ENCODE assay signal across 1 cellular context in genomic region chr10:72215611-72216549, GRCh38.
TF ChIP-seq lines count a peak whose summit lies in the region.

ANAPC16 (plus strand) TSS chr10:72216012; CDS start chr10:72223915, 7,903 bp downstream.
ASCC1 (minus strand) TSS chr10:72216276; CDS start chr10:72213298, 2,978 bp downstream.

TF ChIP-seq in K562, 482 proteins besides CTCF, POLR2A, EP300 and RAD21 (continued from another document and continues in another):
- TF ChIP-seq TAF9B (IDR thresholded peaks at IDR 0.05; ENCODE audit: partially characterized antibody) = peak; percentile 94
- peak; percentile 61; the same call in 1 of the 2 replicates for TF ChIP-seq ZNF41 (CRISPR knock-in tag; conservative IDR thresholded peaks at IDR 0.05)
- TF ChIP-seq EWSR1 (IDR thresholded peaks at IDR 0.05; ENCODE audit: borderline replicate concordance, low read depth, partially characterized antibody) = no peak
- no peak for TF ChIP-seq ZNF134 (CRISPR knock-in tag; conservative IDR thresholded peaks at IDR 0.05)
- no peak for TF ChIP-seq ARID3A (IDR thresholded peaks at IDR 0.05; ENCODE audit: borderline replicate concordance, low read depth, low read length)
- TF ChIP-seq NELFE (IDR thresholded peaks at IDR 0.05; ENCODE audit: insufficient read depth, insufficient read length) = no peak
- no peak for TF ChIP-seq U2AF1 (optimal IDR thresholded peaks at IDR 0.05; ENCODE audit: low read depth, low read length)
- 0 out of 2 replicates have a peak, but pooled peaks have one; percentile 21 for TF ChIP-seq NR1H2 (CRISPR knock-in tag; IDR thresholded peaks at IDR 0.05)
- no peak for TF ChIP-seq POLR3A (IDR thresholded peaks at IDR 0.05; ENCODE audit: borderline replicate concordance, extremely low read depth, insufficient read depth, insufficient read length)
- peak; percentile 67 for TF ChIP-seq PHF20 (IDR thresholded peaks at IDR 0.05; ENCODE audit: partially characterized antibody)
- 0 out of 2 replicates have a peak, but pooled peaks have one; percentile 22 for TF ChIP-seq PHTF2 (CRISPR knock-in tag; IDR thresholded peaks at IDR 0.05)
- TF ChIP-seq CEBPB (tag; IDR thresholded peaks at IDR 0.05) = no peak
- TF ChIP-seq ZNF143 (CRISPR knock-in tag; IDR thresholded peaks at IDR 0.05) = no peak; the same call in 1 of the 2 replicates
- TF ChIP-seq TFAP4 (CRISPR knock-in tag; IDR thresholded peaks at IDR 0.05; ENCODE audit: borderline replicate concordance) = peak; percentile 96
- TF ChIP-seq PTBP1 (IDR thresholded peaks at IDR 0.05; ENCODE audit: low read depth, low read length) = 0 out of 2 replicates have a peak, but pooled peaks have one; percentile 54
- TF ChIP-seq PML (IDR thresholded peaks at IDR 0.05; ENCODE audit: low read length) = peak; percentile 92; the same call in 1 of the 2 replicates
- TF ChIP-seq NR2C2 (CRISPR knock-in tag; IDR thresholded peaks at IDR 0.05) = peak; percentile 62; the same call in 1 of the 2 replicates
- 0 out of 2 replicates have a peak, but pooled peaks have one; percentile 23 for TF ChIP-seq NR2C2 (tag; IDR thresholded peaks at IDR 0.05)
- TF ChIP-seq NFE2 (IDR thresholded peaks at IDR 0.05; ENCODE audit: low read depth) = no peak
- no peak for TF ChIP-seq DIDO1 (tag; IDR thresholded peaks at IDR 0.05; ENCODE audit: low read depth)
- no peak for TF ChIP-seq HMG20B (CRISPR knock-in tag; IDR thresholded peaks at IDR 0.05)
- TF ChIP-seq ZSCAN29 (IDR thresholded peaks at IDR 0.05) = no peak
- TF ChIP-seq HNRNPH1 (optimal IDR thresholded peaks at IDR 0.05; ENCODE audit: low read depth, low read length) = no peak
- TF ChIP-seq TRIM24 (IDR thresholded peaks at IDR 0.05) = peak in 1 of 2 experiments; percentile 73; a peak in 1 of 4 replicates
- TF ChIP-seq CSDE1 (IDR thresholded peaks at IDR 0.05) = no peak
- no peak for TF ChIP-seq SMARCA5 (IDR thresholded peaks at IDR 0.05)
- peak; percentile 57; the same call in 1 of the 2 replicates for TF ChIP-seq HDAC2 (IDR thresholded peaks at IDR 0.05)
- peak; percentile 92 for TF ChIP-seq ZNF511 (CRISPR knock-in tag; IDR thresholded peaks at IDR 0.05)
- TF ChIP-seq ZFP91 (CRISPR knock-in tag; IDR thresholded peaks at IDR 0.05) = no peak; the same call in 1 of the 2 replicates
- peak; percentile 46; the same call in 1 of the 2 replicates for TF ChIP-seq ARID1B (IDR thresholded peaks at IDR 0.05)
- peak; percentile 43 for TF ChIP-seq GABPA (tag; conservative IDR thresholded peaks at IDR 0.05; ENCODE audit: low read depth)
- peak in 1 of 2 experiments; percentile 67; a peak in 2 of 4 replicates for TF ChIP-seq FOXK2 (conservative IDR thresholded peaks at IDR 0.05 in 1 of 2, IDR thresholded peaks at IDR 0.05 in 1 of 2; ENCODE audit: low read depth in 2 of 2)
- no peak for TF ChIP-seq U2AF2 (optimal IDR thresholded peaks at IDR 0.05; ENCODE audit: low read depth, low read length)
- TF ChIP-seq CAMTA2 (CRISPR knock-in tag; conservative IDR thresholded peaks at IDR 0.05) = no peak
- TF ChIP-seq KAT7 (CRISPR knock-in tag; IDR thresholded peaks at IDR 0.05; ENCODE audit: borderline replicate concordance) = peak; percentile 80; the same call in 1 of the 2 replicates
- TF ChIP-seq BRF1 (IDR thresholded peaks at IDR 0.05; ENCODE audit: borderline replicate concordance, extremely low read depth, insufficient read length) = no peak
- peak; percentile 92 for TF ChIP-seq VEZF1 (CRISPR knock-in tag; IDR thresholded peaks at IDR 0.05)
- TF ChIP-seq MEIS2 (IDR thresholded peaks at IDR 0.05; ENCODE audit: partially characterized antibody) = peak; percentile 96
- no peak for TF ChIP-seq PHB (CRISPR knock-in tag; IDR thresholded peaks at IDR 0.05)
- 0 out of 2 replicates have a peak, but pooled peaks have one; percentile 23 for TF ChIP-seq ZNF586 (CRISPR knock-in tag; conservative IDR thresholded peaks at IDR 0.05)
- no peak for TF ChIP-seq ARID3B (CRISPR knock-in tag; IDR thresholded peaks at IDR 0.05; ENCODE audit: borderline replicate concordance)
- no peak for TF ChIP-seq ZC3H8 (IDR thresholded peaks at IDR 0.05)
- 0 out of 2 replicates have a peak, but pooled peaks have one; percentile 84 for TF ChIP-seq ZNF695 (CRISPR knock-in tag; IDR thresholded peaks at IDR 0.05)
- TF ChIP-seq KLF6 (CRISPR knock-in tag; IDR thresholded peaks at IDR 0.05; ENCODE audit: borderline replicate concordance) = no peak; the same call in 1 of the 2 replicates
- TF ChIP-seq ELF4 (CRISPR knock-in tag; IDR thresholded peaks at IDR 0.05) = no peak
- TF ChIP-seq ZNF507 (tag; conservative IDR thresholded peaks at IDR 0.05) = no peak
- TF ChIP-seq CREBBP (IDR thresholded peaks at IDR 0.05; ENCODE audit: low read depth, low read length) = no peak
- TF ChIP-seq ZNF165 (CRISPR knock-in tag; IDR thresholded peaks at IDR 0.05; ENCODE audit: borderline replicate concordance) = peak; percentile 26; the same call in 1 of the 2 replicates
- TF ChIP-seq BRF2 (IDR thresholded peaks at IDR 0.05; ENCODE audit: borderline replicate concordance, insufficient read depth, insufficient read length) = no peak
- no peak for TF ChIP-seq DNMT1 (IDR thresholded peaks at IDR 0.05)
- no peak for TF ChIP-seq ZNF668 (CRISPR knock-in tag; IDR thresholded peaks at IDR 0.05)
- TF ChIP-seq KLF13 (tag; IDR thresholded peaks at IDR 0.05; ENCODE audit: borderline replicate concordance, low read depth) = peak; percentile 97
- no peak for TF ChIP-seq STAT5B (CRISPR knock-in tag; IDR thresholded peaks at IDR 0.05)
- TF ChIP-seq RBM34 (IDR thresholded peaks at IDR 0.05; ENCODE audit: borderline replicate concordance, insufficient read depth, low read length) = no peak
- no peak for TF ChIP-seq TRIM25 (IDR thresholded peaks at IDR 0.05; ENCODE audit: borderline replicate concordance)
- no peak for TF ChIP-seq CBX2 (IDR thresholded peaks at IDR 0.05; ENCODE audit: insufficient read depth, low read length, poor library complexity, severe bottlenecking)
- TF ChIP-seq TRIM28 (IDR thresholded peaks at IDR 0.05) = 0 out of 2 replicates have a peak, but pooled peaks have one; percentile 67
- no peak for TF ChIP-seq ZSCAN32 (CRISPR knock-in tag; IDR thresholded peaks at IDR 0.05)
- TF ChIP-seq CTBP1 (IDR thresholded peaks at IDR 0.05; ENCODE audit: borderline replicate concordance) = peak; percentile 97
- no peak for TF ChIP-seq SLC30A9 (CRISPR knock-in tag; IDR thresholded peaks at IDR 0.05)
- 0 out of 2 replicates have a peak, but pooled peaks have one; percentile 14 for TF ChIP-seq FOXP4 (CRISPR knock-in tag; IDR thresholded peaks at IDR 0.05; ENCODE audit: borderline replicate concordance)
- TF ChIP-seq ZNF57 (CRISPR knock-in tag; IDR thresholded peaks at IDR 0.05) = no peak
- TF ChIP-seq MAZ (CRISPR knock-in tag; conservative IDR thresholded peaks at IDR 0.05 in 1 of 2, IDR thresholded peaks at IDR 0.05 in 1 of 2) = peak; percentile 95 to 97
- TF ChIP-seq NONO (IDR thresholded peaks at IDR 0.05; ENCODE audit: low read depth in 2 of 2, low read length in 1 of 2) = 0 out of 4 replicates have a peak, but pooled peaks of 1 of the 2 experiments have one; percentile 42
- no peak for TF ChIP-seq PHB2 (IDR thresholded peaks at IDR 0.05; ENCODE audit: low read depth)
- TF ChIP-seq MTA1 (IDR thresholded peaks at IDR 0.05; ENCODE audit: borderline replicate concordance) = peak; percentile 54; the same call in 1 of the 2 replicates
